Comparison of ENCODE assay signal across 8 cellular contexts in the genomic region with DNA sequence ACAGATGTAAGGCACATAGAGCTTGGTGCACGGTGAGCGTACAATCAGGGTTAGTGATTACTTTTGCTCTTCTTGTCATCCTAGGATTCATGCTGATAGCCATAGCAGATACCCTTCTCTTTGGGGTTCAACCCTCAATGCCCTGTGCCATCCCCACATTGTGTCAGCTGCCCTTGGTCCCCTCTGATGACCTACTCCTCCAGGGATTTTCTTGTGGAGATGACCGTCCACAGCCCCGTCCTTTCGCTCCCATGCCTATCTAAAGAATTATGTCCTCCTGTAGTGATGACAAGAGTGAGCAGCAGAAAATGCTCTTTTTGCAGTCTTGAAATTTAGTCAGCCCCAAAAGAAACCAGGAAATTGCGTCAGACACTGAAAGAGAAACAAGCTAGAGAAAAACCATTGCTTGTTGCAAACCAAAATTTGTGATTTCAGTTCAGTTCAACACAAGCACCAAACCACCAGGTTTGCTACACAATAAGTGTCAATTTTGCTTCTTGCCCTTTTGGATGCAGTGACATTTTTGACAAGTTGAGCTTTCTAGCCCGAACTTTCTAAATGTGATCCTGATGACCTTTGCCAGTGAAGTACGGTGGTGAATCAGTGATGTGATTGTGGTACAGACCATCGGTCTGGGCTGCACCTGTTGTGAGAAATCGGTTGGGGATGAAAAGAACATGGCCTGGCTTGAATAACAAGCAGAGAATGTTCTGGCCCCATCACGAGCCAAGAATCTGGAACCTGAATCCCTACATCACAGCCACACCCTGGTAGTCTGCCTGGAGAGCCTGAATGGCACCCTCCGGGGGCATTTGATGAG. TPM values are rescaled to one million over a fixed set of nuclear protein-coding genes. Genes with fewer than 3 reads are reported as not detected.
DNase-seq lines count a peak whose midpoint lies in the region; ATAC-seq and TF ChIP-seq lines count a peak whose summit lies in the region.

No MANE protein-coding gene starts in this region.

- TF ChIP-seq CTCF in osteocyte (IDR thresholded peaks at IDR 0.05) (no peak), ascending aorta (IDR thresholded peaks at IDR 0.05) (no peak), PC-3 (conservative IDR thresholded peaks at IDR 0.05; ENCODE audit: low read depth, low read length) (no peak)

- ATAC-seq in GM18907 (IDR thresholded peaks at IDR 0.05; ENCODE audit: unreplicated experiment) (peak; percentile 34), HG02852 (IDR thresholded peaks at IDR 0.05; ENCODE audit: unreplicated experiment) (peak; percentile 40), PC-3 (no peak)

- peaks cover 75% of the 10 kb centered on the region for H3K79me2 ChIP-seq in PC-3 (ENCODE audit: low read length)

- peak overlapping the region; percentile 68 for H3K4me3 Mint-ChIP-seq in activated CD4-positive, alpha-beta memory T cell treated with anti-CD3 and anti-CD28 coated beads for 36 hours
- H3K4me3 Mint-ChIP-seq in osteocyte (ENCODE audit: unreplicated experiment): no peak overlapping the region

- H3K36me3 ChIP-seq in ascending aorta (no peaks in the 10 kb centered on the region), PC-3 (ENCODE audit: low read depth, low read length) (no peaks in the 10 kb centered on the region)

- no peak overlapping the region for H3K4me3 ChIP-seq in ascending aorta
- no peak overlapping the region for H3K4me3 ChIP-seq in PC-3 (ENCODE audit: low read length)

- H3K27ac Mint-ChIP-seq in activated CD4-positive, alpha-beta memory T cell treated with anti-CD3 and anti-CD28 coated beads for 36 hours: peak overlapping the region; percentile 96
- no peak overlapping the region for H3K27ac Mint-ChIP-seq in osteocyte (ENCODE audit: unreplicated experiment)

- DNase-seq in activated CD4-positive, alpha-beta memory T cell treated with anti-CD3 and anti-CD28 coated beads for 36 hours: peak; percentile 59
- peak; percentile 66 for DNase-seq in osteocyte (ENCODE audit: extremely low spot score, unreplicated experiment)
- DNase-seq in ascending aorta (ENCODE audit: low spot score in 2 of 2): no peak
- DNase-seq in globus pallidus (ENCODE audit: low spot score): no peak
- DNase-seq in KG1 (lab: John Stamatoyannopoulos, UW): no peak
- DNase-seq in PC-3: no peak

- H3K9me3 Mint-ChIP-seq in activated CD4-positive, alpha-beta memory T cell treated with anti-CD3 and anti-CD28 coated beads for 36 hours: no peaks in the 10 kb centered on the region
- no peaks in the 10 kb centered on the region for H3K9me3 Mint-ChIP-seq in osteocyte (ENCODE audit: unreplicated experiment)

- no peaks in the 10 kb centered on the region for H3K9me3 ChIP-seq in ascending aorta
- H3K9me3 ChIP-seq in PC-3 (ENCODE audit: low read length): no peaks in the 10 kb centered on the region

- no peaks in the 10 kb centered on the region for H3K4me1 ChIP-seq in ascending aorta
- H3K4me1 ChIP-seq in PC-3 (ENCODE audit: insufficient read depth, low read length): no peaks in the 10 kb centered on the region

- H3K9ac ChIP-seq in PC-3 (ENCODE audit: low read length): no peak overlapping the region

- CTCF ChIA-PET in activated CD4-positive, alpha-beta memory T cell treated with anti-CD3 and anti-CD28 coated beads for 36 hours (lab: Charles Lee): interaction anchor here (0.6 to 2.8 kb wide), 7 partner anchors 9 to 58 kb away, joined by 3 to 24 read pairs (median 5); no protein-coding TSS in a partner anchor
- CTCF ChIA-PET in PC-3 (lab: Charles Lee): no interaction called here

- H4K20me1 ChIP-seq in PC-3 (ENCODE audit: low read length): no peaks in the 10 kb centered on the region

- H3K9me2 ChIP-seq in PC-3 (replicated peaks; ENCODE audit: low read length): no peaks in the 10 kb centered on the region

- peaks cover 82% of the 10 kb centered on the region for H3K4me1 Mint-ChIP-seq in activated CD4-positive, alpha-beta memory T cell treated with anti-CD3 and anti-CD28 coated beads for 36 hours (ENCODE audit: low read depth)
- peaks cover 25% of the 10 kb centered on the region for H3K4me1 Mint-ChIP-seq in osteocyte (ENCODE audit: unreplicated experiment)

- no peaks in the 10 kb centered on the region for H3F3A ChIP-seq in PC-3 (ENCODE audit: low read length, unreplicated experiment)

- H2AFZ ChIP-seq in PC-3 (ENCODE audit: low read length): no peak overlapping the region

- no peaks in the 10 kb centered on the region for H3K27me3 Mint-ChIP-seq in activated CD4-positive, alpha-beta memory T cell treated with anti-CD3 and anti-CD28 coated beads for 36 hours
- H3K27me3 Mint-ChIP-seq in osteocyte (ENCODE audit: unreplicated experiment): no peaks in the 10 kb centered on the region

- H3K4me2 ChIP-seq in PC-3 (ENCODE audit: low read length): no peak overlapping the region

- intact Hi-C loops in activated CD4-positive, alpha-beta memory T cell treated with anti-CD3 and anti-CD28 coated beads for 36 hours (cut with micrococcal nuclease): loop anchor here (1.0 to 10.0 kb wide), 9 partner anchors 13 to 632 kb away; partner anchors contain the start of gene CMTM7
- intact Hi-C loops in ascending aorta (cut with DNase I): no loop called here
- intact Hi-C loops in PC-3 (cut with micrococcal nuclease): no loop called here

- no TSS peak for BruUV-seq in PC-3 (replicated peaks; lab: Mats Ljungman, UMichigan)

- peaks cover 1% of the 10 kb centered on the region for H3K36me3 Mint-ChIP-seq in activated CD4-positive, alpha-beta memory T cell treated with anti-CD3 and anti-CD28 coated beads for 36 hours
- H3K36me3 Mint-ChIP-seq in osteocyte (ENCODE audit: unreplicated experiment): no peaks in the 10 kb centered on the region

- H3K27me3 ChIP-seq in ascending aorta (no peaks in the 10 kb centered on the region), PC-3 (ENCODE audit: low read length) (no peaks in the 10 kb centered on the region)

- POLR2A ChIA-PET in activated CD4-positive, alpha-beta memory T cell treated with anti-CD3 and anti-CD28 coated beads for 36 hours (lab: Charles Lee): interaction anchor here (0.6 to 2.7 kb wide), 7 partner anchors 10 to 69 kb away, joined by 3 to 29 read pairs (median 3); partner anchors contain the start of genes CMTM6 and CMTM7
- POLR2A ChIA-PET in PC-3 (lab: Charles Lee; ENCODE audit: unreplicated experiment): interaction anchor here (0.6 kb wide), 1 partner anchor 69 kb away, joined by 3 read pairs; no protein-coding TSS in a partner anchor

- no peak overlapping the region for H3K27ac ChIP-seq in ascending aorta
- no peak overlapping the region for H3K27ac ChIP-seq in PC-3 (ENCODE audit: low read length)

RNA-seq across cellular contexts. Expression of gene CMTM7, which starts 41.3 kb away (rescaled TPM):
- total RNA-seq in activated CD4-positive, alpha-beta memory T cell treated with anti-CD3 and anti-CD28 coated beads for 36 hours: 10 to 100 TPM; 46.1 to 47.1 TPM
- 14.7 and 17.8 TPM in 2 replicates for total RNA-seq in osteocyte
- 21.9 TPM for total RNA-seq in ascending aorta
- total RNA-seq in PC-3 (2014; rRNA removed): 37.1 and 71.0 TPM in 2 replicates

Comparison
In these comparisons a context has a peak if more than half of its experiments do, and no peak if none do; other contexts are left out.
1. DNase-seq: peak in activated CD4-positive, alpha-beta memory T cell treated with anti-CD3 and anti-CD28 coated beads for 36 hours (single experiment) and osteocyte (single experiment); none in ascending aorta (0 of 2), globus pallidus (single experiment), KG1 (single experiment) and PC-3 (single experiment).